Comparison of ENCODE assay signal across 1 cellular context in genomic region chr17:62085511-62086408, GRCh38.
TF ChIP-seq lines count a peak whose summit lies in the region.

No MANE protein-coding gene starts in this region.

TF ChIP-seq in HepG2, 621 proteins besides CTCF, POLR2A, EP300 and RAD21 (continued from another document):
- no peak for TF ChIP-seq ZXDC (CRISPR knock-in tag; IDR thresholded peaks at IDR 0.05)
- TF ChIP-seq IRF2 (CRISPR knock-in tag; IDR thresholded peaks at IDR 0.05), result peak; percentile 25; the same call in 1 of the 2 replicates
- TF ChIP-seq ZMAT3 (CRISPR knock-in tag; conservative IDR thresholded peaks at IDR 0.05), result no peak
- TF ChIP-seq ZNF776 (CRISPR knock-in tag; IDR thresholded peaks at IDR 0.05), result no peak
- no peak for TF ChIP-seq E2F5 (CRISPR knock-in tag; conservative IDR thresholded peaks at IDR 0.05)
- peak; percentile 83 for TF ChIP-seq GATAD2A (CRISPR knock-in tag; IDR thresholded peaks at IDR 0.05)
- TF ChIP-seq ERF (CRISPR knock-in tag; IDR thresholded peaks at IDR 0.05), result peak; percentile 32; the same call in 1 of the 2 replicates
- TF ChIP-seq ETS1 (CRISPR knock-in tag; IDR thresholded peaks at IDR 0.05), result no peak
- TF ChIP-seq SOX6 (IDR thresholded peaks at IDR 0.05), result no peak
- peak; percentile 78 for TF ChIP-seq SOX6 (CRISPR knock-in tag; IDR thresholded peaks at IDR 0.05)
- 0 out of 2 replicates have a peak, but pooled peaks have one; percentile 62 for TF ChIP-seq ZNF205 (CRISPR knock-in tag; IDR thresholded peaks at IDR 0.05)
- TF ChIP-seq TCF7 (IDR thresholded peaks at IDR 0.05; ENCODE audit: low read depth), result no peak
- peak; percentile 99 for TF ChIP-seq ZBTB20 (CRISPR knock-in tag; IDR thresholded peaks at IDR 0.05; ENCODE audit: borderline replicate concordance, low read depth)
- TF ChIP-seq E2F1 (CRISPR knock-in tag; IDR thresholded peaks at IDR 0.05), result no peak
- peak; percentile 85; the same call in 1 of the 2 replicates for TF ChIP-seq SSRP1 (CRISPR knock-in tag; IDR thresholded peaks at IDR 0.05)
- peak; percentile 20; the same call in 1 of the 2 replicates for TF ChIP-seq ZNF652 (CRISPR knock-in tag; IDR thresholded peaks at IDR 0.05; ENCODE audit: borderline replicate concordance, low read depth)
- no peak for TF ChIP-seq ZNF747 (CRISPR knock-in tag; IDR thresholded peaks at IDR 0.05; ENCODE audit: borderline replicate concordance)
- TF ChIP-seq NFIC (IDR thresholded peaks at IDR 0.05; ENCODE audit: low read length), result 0 out of 2 replicates have a peak, but pooled peaks have one; percentile 53
- TF ChIP-seq SNAPC4 (CRISPR knock-in tag; IDR thresholded peaks at IDR 0.05), result no peak
- peak; percentile 84 for TF ChIP-seq KDM6A (CRISPR knock-in tag; IDR thresholded peaks at IDR 0.05; ENCODE audit: low read depth)
- no peak for TF ChIP-seq ATF7-NPFF (CRISPR knock-in tag; IDR thresholded peaks at IDR 0.05; ENCODE audit: low read depth)
- no peak for TF ChIP-seq YEATS4 (CRISPR knock-in tag; IDR thresholded peaks at IDR 0.05; ENCODE audit: borderline replicate concordance)
- no peak for TF ChIP-seq CSRNP2 (CRISPR knock-in tag; conservative IDR thresholded peaks at IDR 0.05; ENCODE audit: low read depth)
- 0 out of 2 replicates have a peak, but pooled peaks have one; percentile 52 for TF ChIP-seq MIXL1 (CRISPR knock-in tag; IDR thresholded peaks at IDR 0.05)
- TF ChIP-seq HMGXB3 (CRISPR knock-in tag; IDR thresholded peaks at IDR 0.05; ENCODE audit: borderline replicate concordance), result 0 out of 2 replicates have a peak, but pooled peaks have one; percentile 36
- peak; percentile 56; the same call in 1 of the 2 replicates for TF ChIP-seq ZFP1 (CRISPR knock-in tag; IDR thresholded peaks at IDR 0.05)
- no peak for TF ChIP-seq IKZF4 (CRISPR knock-in tag; IDR thresholded peaks at IDR 0.05; ENCODE audit: borderline replicate concordance, low read depth, not compliant biosample characterization)
- TF ChIP-seq MED1 (CRISPR knock-in tag; IDR thresholded peaks at IDR 0.05), result 0 out of 2 replicates have a peak, but pooled peaks have one; percentile 31
